Comparison of ENCODE assay signal across 1 cellular context in genomic region chr17:12959441-12959840, GRCh38.
TF ChIP-seq lines count a peak whose summit lies in the region.

No MANE protein-coding gene starts in this region.

TF ChIP-seq in IMR-90, 13 proteins besides CTCF, POLR2A, EP300 and RAD21 (continued from another document):
- TF ChIP-seq CEBPB (IDR thresholded peaks at IDR 0.05; ENCODE audit: low read depth, low read length): peak; percentile 63
- TF ChIP-seq NFE2L2 (IDR thresholded peaks at IDR 0.05; ENCODE audit: low read depth, low read length): no peak
- no peak for TF ChIP-seq MAFK (IDR thresholded peaks at IDR 0.05; ENCODE audit: low read depth, low read length)
